ENCODE assay signal across 22 cellular contexts in the genomic region with DNA sequence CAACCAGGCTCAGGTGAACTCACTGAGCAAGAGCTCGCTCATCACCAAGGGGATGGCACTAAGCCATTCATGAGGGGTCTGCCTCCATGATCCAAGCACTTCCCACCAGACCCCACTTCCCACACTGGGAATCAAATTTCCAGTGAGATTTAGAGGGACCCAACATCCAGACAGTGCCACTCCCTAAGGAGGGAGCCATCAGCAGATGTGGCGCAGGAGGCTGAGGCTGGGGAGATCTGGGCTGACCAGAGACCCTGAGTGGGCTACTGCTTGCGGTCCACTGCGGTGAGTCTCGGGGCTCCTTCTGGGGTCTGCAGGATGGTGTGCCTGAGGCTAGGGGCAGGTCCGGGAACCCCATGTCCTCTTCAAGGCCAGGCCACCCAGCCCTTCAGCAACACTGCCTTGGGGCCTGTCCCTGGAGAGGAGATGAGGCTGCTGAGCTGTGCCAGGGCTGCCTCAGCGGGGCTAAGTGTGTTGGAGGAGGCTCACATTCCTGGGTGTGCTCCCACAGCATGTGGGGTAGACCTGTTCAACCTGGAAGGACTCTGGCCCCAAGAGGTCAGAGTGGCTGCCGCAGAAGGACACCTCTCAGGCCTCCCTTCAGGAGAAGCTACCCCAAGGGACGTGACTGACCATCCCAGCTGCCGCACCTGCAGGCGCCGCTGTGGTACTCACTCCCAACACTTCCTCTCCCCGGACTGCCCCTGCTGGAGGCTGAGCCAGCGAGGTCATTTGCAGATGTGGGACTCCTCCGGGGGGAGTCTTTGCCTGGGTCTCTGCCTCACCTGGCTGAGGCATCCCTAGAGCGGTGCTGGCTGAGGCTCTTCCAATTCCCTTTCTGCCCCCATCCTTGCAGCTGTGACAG.
"Had no signal": no experiment of that assay in that cellular context is flagged by ENCODE, and none has a peak within 500 bp of the region (broad histone marks: within the 10 kb centered on the region; RNA-seq: fewer than 3 reads in every experiment).

No MANE protein-coding gene starts in this region.

- H3K27me3 ChIP-seq: breast epithelium, esophagus muscularis mucosa, gastrocnemius medialis, pancreas, transverse colon had no signal

- ATAC-seq: gastrocnemius medialis; pancreas; right cardiac atrium; stimulated activated effector memory CD8-positive, alpha-beta T cell treated with anti-CD3 and anti-CD28 coated beads, Interleukin-12 subunit alpha, Interleukin-12 subunit beta, amount 100 ng/mL, for 72 hours; stimulated activated naive CD8-positive, alpha-beta T cell treated with anti-CD3 and anti-CD28 coated beads, Interleukin-15, amount 100 ng/mL, for 72 hours had no signal

- H3K9me3 ChIP-seq: breast epithelium, esophagus muscularis mucosa, gastrocnemius medialis, neutrophil, pancreas, transverse colon had no signal

- H3K27ac Mint-ChIP-seq: activated CD4-positive, alpha-beta memory T cell treated with anti-CD3 and anti-CD28 coated beads for 36 hours; activated naive CD8-positive, alpha-beta T cell treated with anti-CD3 and anti-CD28 coated beads for 36 hours; natural killer cell treated with Interleukin-12 subunit alpha and Interleukin-12 subunit beta and Interleukin-15 and Interleukin-18, amount 100 ng/mL, for 72 hours; stimulated activated effector memory CD8-positive, alpha-beta T cell treated with anti-CD3 and anti-CD28 coated beads, Interleukin-12 subunit alpha, Interleukin-12 subunit beta, amount 100 ng/mL, for 72 hours had no signal

- H3K27me3 Mint-ChIP-seq: activated CD4-positive, alpha-beta memory T cell treated with anti-CD3 and anti-CD28 coated beads for 36 hours; activated naive CD8-positive, alpha-beta T cell treated with anti-CD3 and anti-CD28 coated beads for 36 hours had no signal

- H3K27ac ChIP-seq: breast epithelium, coronary artery, esophagus muscularis mucosa, gastrocnemius medialis, neutrophil, pancreas, transverse colon had no signal

- H3K4me1 ChIP-seq: breast epithelium, pancreas had no signal

- H3K36me3 ChIP-seq: breast epithelium, esophagus muscularis mucosa, gastrocnemius medialis, neutrophil, pancreas, transverse colon had no signal

- H3K9me3 Mint-ChIP-seq: activated naive CD8-positive, alpha-beta T cell treated with anti-CD3 and anti-CD28 coated beads for 36 hours; natural killer cell treated with Interleukin-12 subunit alpha and Interleukin-12 subunit beta and Interleukin-15 and Interleukin-18, amount 100 ng/mL, for 72 hours; stimulated activated effector memory CD8-positive, alpha-beta T cell treated with anti-CD3 and anti-CD28 coated beads, Interleukin-12 subunit alpha, Interleukin-12 subunit beta, amount 100 ng/mL, for 72 hours had no signal

- H3K4me1 Mint-ChIP-seq: activated naive CD8-positive, alpha-beta T cell treated with anti-CD3 and anti-CD28 coated beads for 36 hours; stimulated activated effector memory CD8-positive, alpha-beta T cell treated with anti-CD3 and anti-CD28 coated beads, Interleukin-12 subunit alpha, Interleukin-12 subunit beta, amount 100 ng/mL, for 72 hours; stimulated activated naive CD8-positive, alpha-beta T cell treated with anti-CD3 and anti-CD28 coated beads, Interleukin-15, amount 100 ng/mL, for 72 hours had no signal

- H3K4me3 ChIP-seq: breast epithelium, coronary artery, esophagus muscularis mucosa, gastrocnemius medialis, pancreas, transverse colon had no signal

- DNase-seq: activated CD4-positive, alpha-beta memory T cell treated with anti-CD3 and anti-CD28 coated beads for 36 hours; activated CD4-positive, alpha-beta T cell treated with anti-CD3 and anti-CD28 coated beads for 4 hours; activated CD4-positive, CD25-positive, alpha-beta regulatory T cell; activated naive CD4-positive, alpha-beta T cell treated with Interleukin-2 at 50 U/mL for 16 hours; activated naive CD8-positive, alpha-beta T cell treated with anti-CD3 and anti-CD28 coated beads for 36 hours; activated T-cell treated with anti-CD3 and anti-CD28 coated beads, Interleukin-2, amount 50 U/mL, for 48 hours; islet precursor cell; mammary epithelial cell; midbrain; stimulated activated CD4-positive, alpha-beta T cell treated with anti-CD3 and anti-CD28 coated beads, Interleukin-2, amount 100 ng/mL, for 24 hours; stimulated activated naive CD8-positive, alpha-beta T cell treated with anti-CD3 and anti-CD28 coated beads, Interleukin-15, amount 100 ng/mL, for 72 hours; T-helper 9 cell; transverse colon had no signal

- H3K4me3 Mint-ChIP-seq: activated CD4-positive, alpha-beta memory T cell treated with anti-CD3 and anti-CD28 coated beads for 36 hours; activated naive CD8-positive, alpha-beta T cell treated with anti-CD3 and anti-CD28 coated beads for 36 hours; natural killer cell treated with Interleukin-12 subunit alpha and Interleukin-12 subunit beta and Interleukin-15 and Interleukin-18, amount 100 ng/mL, for 72 hours; stimulated activated effector memory CD8-positive, alpha-beta T cell treated with anti-CD3 and anti-CD28 coated beads, Interleukin-12 subunit alpha, Interleukin-12 subunit beta, amount 100 ng/mL, for 72 hours; stimulated activated naive CD8-positive, alpha-beta T cell treated with anti-CD3 and anti-CD28 coated beads, Interleukin-15, amount 100 ng/mL, for 72 hours had no signal

- H3K36me3 Mint-ChIP-seq: activated CD4-positive, alpha-beta memory T cell treated with anti-CD3 and anti-CD28 coated beads for 36 hours; activated naive CD8-positive, alpha-beta T cell treated with anti-CD3 and anti-CD28 coated beads for 36 hours; natural killer cell treated with Interleukin-12 subunit alpha and Interleukin-12 subunit beta and Interleukin-15 and Interleukin-18, amount 100 ng/mL, for 72 hours; stimulated activated effector memory CD8-positive, alpha-beta T cell treated with anti-CD3 and anti-CD28 coated beads, Interleukin-12 subunit alpha, Interleukin-12 subunit beta, amount 100 ng/mL, for 72 hours had no signal
